ENCODE assay signal across 8 cellular contexts in the genomic region with DNA sequence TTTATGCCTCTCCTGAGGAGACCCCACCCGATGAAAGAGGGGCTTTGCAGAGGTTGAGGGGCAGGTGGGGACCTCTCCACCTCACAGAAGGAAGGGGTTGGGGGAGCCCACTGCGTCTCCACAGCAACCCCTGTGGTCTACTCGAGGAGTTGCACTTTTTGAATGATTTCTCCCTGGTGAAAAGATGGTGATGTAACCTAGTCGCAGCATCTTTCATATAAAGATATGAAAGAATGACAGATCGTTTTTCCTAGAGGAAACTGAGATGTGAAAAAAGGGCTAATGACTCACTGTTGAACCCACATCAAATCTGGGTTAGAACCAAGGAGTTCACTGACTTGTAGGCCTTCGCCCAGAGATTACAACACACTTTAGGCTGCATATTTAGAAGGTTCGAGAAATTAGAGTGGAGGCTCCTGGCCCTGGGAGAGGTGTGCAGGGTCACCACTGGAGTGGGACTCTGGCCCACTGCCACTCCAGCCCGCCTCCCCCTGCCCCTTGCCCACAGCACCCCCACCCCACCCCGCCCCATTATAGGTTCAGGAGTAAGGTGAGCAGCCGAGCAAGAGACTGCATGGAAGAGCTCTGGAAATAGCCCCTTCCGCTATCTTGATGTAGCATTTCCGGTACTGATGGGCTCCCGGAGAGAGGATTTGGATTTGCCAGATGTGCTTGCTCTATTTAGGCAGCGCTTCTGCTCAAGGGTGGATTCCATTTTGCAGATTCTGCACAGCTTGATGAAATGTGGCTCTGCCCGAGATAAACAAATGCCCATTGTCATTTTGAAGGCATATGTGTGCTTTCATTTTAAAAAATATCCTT. TPM values are rescaled to one million over a fixed set of nuclear protein-coding genes. Genes with fewer than 3 reads are reported as not detected.
DNase-seq lines count a peak whose midpoint lies in the region; ATAC-seq, FAIRE-seq and TF ChIP-seq lines count a peak whose summit lies in the region.

No MANE protein-coding gene starts in this region.

- peaks cover 2% of the 10 kb centered on the region for H3K79me1 ChIP-seq in trophoblast cell (ENCODE audit: low read length)

- TF ChIP-seq POLR2A in endothelial cell of umbilical vein (IDR thresholded peaks at IDR 0.05; ENCODE audit: low read depth, low read length), result no peak

- no peaks in the 10 kb centered on the region for H3K9me3 ChIP-seq in SU-DHL-6 (ENCODE audit: insufficient read depth, low read length)
- H3K9me3 ChIP-seq in endothelial cell of umbilical vein (replicated peaks; ENCODE audit: control insufficient read depth, insufficient read depth, low read length), result no peaks in the 10 kb centered on the region
- H3K9me3 ChIP-seq in trophoblast cell (ENCODE audit: insufficient read depth, low read depth, low read length), result no peaks in the 10 kb centered on the region

- H3K79me2 ChIP-seq in SU-DHL-6 (ENCODE audit: insufficient read depth, low read length) (no peaks in the 10 kb centered on the region), endothelial cell of umbilical vein (ENCODE audit: control insufficient read depth, insufficient read depth, low read length) (no peaks in the 10 kb centered on the region), trophoblast cell (ENCODE audit: control insufficient read depth, insufficient read depth, low read length, poor library complexity) (no peaks in the 10 kb centered on the region)

- H4K12ac ChIP-seq in trophoblast cell (ENCODE audit: low read depth, low read length), result no peak overlapping the region

- H3K4ac ChIP-seq in trophoblast cell (ENCODE audit: low read depth, low read length), result no peak overlapping the region

- H2BK5ac ChIP-seq in trophoblast cell (ENCODE audit: low read depth, low read length, poor library complexity), result no peak overlapping the region

- no peaks in the 10 kb centered on the region for H3K9me2 ChIP-seq in SU-DHL-6 (replicated peaks; ENCODE audit: insufficient read depth, low read length)

- H3K27me3 ChIP-seq in SU-DHL-6 (ENCODE audit: low read length) (no peaks in the 10 kb centered on the region), endothelial cell of umbilical vein (ENCODE audit: control insufficient read depth in 2 of 2, insufficient read depth in 2 of 2, low read length in 2 of 2) (no peaks in the 10 kb centered on the region), trophoblast cell (ENCODE audit: insufficient read depth, low read length) (no peaks in the 10 kb centered on the region)

- H3K4me3 ChIP-seq in SU-DHL-6 (ENCODE audit: insufficient read depth, low read length, poor library complexity, severe bottlenecking) (no peak overlapping the region), endothelial cell of umbilical vein (replicated peaks in 1 of 3; ENCODE audit: insufficient read depth in 1 of 3, low read depth in 1 of 3, low read length in 3 of 3) (peak overlapping the region in 2 of 3 experiments; percentile 25 to 95), trophoblast cell (ENCODE audit: low read depth, low read length) (no peak overlapping the region)

- TF ChIP-seq CTCF in SU-DHL-6 (IDR thresholded peaks at IDR 0.05; ENCODE audit: insufficient read depth, low read length, poor library complexity, severe bottlenecking) (no peak), endothelial cell of umbilical vein (IDR thresholded peaks at IDR 0.05; ENCODE audit: extremely low read depth in 1 of 2, insufficient read depth in 1 of 2, low read depth in 1 of 2, low read length in 2 of 2) (peak; percentile 47 to 65)

- POLR2A ChIA-PET in endothelial cell of umbilical vein (lab: Charles Lee), result no interaction called here

- peak; percentile 24 for FAIRE-seq in endothelial cell of umbilical vein (lab: Jason Lieb, UNC)

- no peaks in the 10 kb centered on the region for H4K20me1 ChIP-seq in SU-DHL-6 (ENCODE audit: low read depth, low read length)
- no peaks in the 10 kb centered on the region for H4K20me1 ChIP-seq in endothelial cell of umbilical vein (replicated peaks; ENCODE audit: control insufficient read depth, extremely low read depth, insufficient read depth, low read length)

- CTCF ChIA-PET in endothelial cell of umbilical vein (lab: Charles Lee), result interaction anchor here (0.7 to 1.9 kb wide), 3 partner anchors 13 to 715 kb away, joined by 3 to 4 read pairs (median 3); no protein-coding TSS in a partner anchor

- H3K27ac ChIP-seq in SU-DHL-6 (ENCODE audit: low read depth, low read length), result no peak overlapping the region
- peak overlapping the region; percentile 64 for H3K27ac ChIP-seq in endothelial cell of umbilical vein (ENCODE audit: insufficient read depth, low read depth, low read length)
- H3K27ac ChIP-seq in trophoblast cell (ENCODE audit: low read depth, low read length), result no peak overlapping the region

- ATAC-seq in GM19023 (IDR thresholded peaks at IDR 0.05; ENCODE audit: unreplicated experiment) (peak; percentile 71), HG03159 (IDR thresholded peaks at IDR 0.05; ENCODE audit: unreplicated experiment) (peak; percentile 89)

- H3F3A ChIP-seq in SU-DHL-6 (ENCODE audit: insufficient read depth), result no peaks in the 10 kb centered on the region

- no peak overlapping the region for H3K9ac ChIP-seq in SU-DHL-6 (ENCODE audit: low read length)
- H3K9ac ChIP-seq in endothelial cell of umbilical vein (replicated peaks; ENCODE audit: extremely low read depth, insufficient read depth, low read length), result peak overlapping the region; percentile 68
- no peak overlapping the region for H3K9ac ChIP-seq in trophoblast cell (ENCODE audit: low read length)

- H3K4me1 ChIP-seq in endothelial cell of umbilical vein (ENCODE audit: control insufficient read depth, extremely low read depth, insufficient read depth, low read length) (peaks cover 38% of the 10 kb centered on the region), trophoblast cell (ENCODE audit: control insufficient read depth in 1 of 2, insufficient read depth in 2 of 2, low read length in 2 of 2) (no peaks in the 10 kb centered on the region)

- intact Hi-C loops in endothelial cell of umbilical vein (cut with micrococcal nuclease), result loop anchor here (1.0 kb wide), 1 partner anchor 25 kb away; no protein-coding TSS in a partner anchor

- H3K23ac ChIP-seq in trophoblast cell (ENCODE audit: low read length), result no peak overlapping the region

- peak; percentile 45 for DNase-seq in AG08396 (ENCODE audit: low spot score)
- peak; percentile 77 for DNase-seq in endothelial cell of umbilical vein (ENCODE audit: low read depth, low spot score)
- peak in 1 of 2 donors; percentile 39 for DNase-seq in trophoblast cell
- no peak for DNase-seq in NCI-H510A (lab: John Stamatoyannopoulos, UW)
- DNase-seq in 8988T, result no peak

- no peak overlapping the region for H4K8ac ChIP-seq in trophoblast cell (ENCODE audit: low read depth, low read length)

- WGBS in trophoblast cell (ENCODE audit: extremely low coverage, insufficient coverage, insufficient read length), result no CpG with 5 or more reads among the region's 15 CpGs

- H2BK12ac ChIP-seq in trophoblast cell (ENCODE audit: low read length), result peak overlapping the region; percentile 27

- no peak overlapping the region for H3K18ac ChIP-seq in trophoblast cell (ENCODE audit: low read length)

- dilution Hi-C loops in endothelial cell of umbilical vein (cut with MboI; ENCODE audit: extremely low pct_ligation_motif_present, low sequenced_read_pairs), result no loop called here

- H3K14ac ChIP-seq in trophoblast cell (ENCODE audit: low read length), result no peak overlapping the region

- H4K91ac ChIP-seq in trophoblast cell (ENCODE audit: low read depth, low read length), result no peak overlapping the region

- peak overlapping the region; percentile 2 for H3K4me2 ChIP-seq in SU-DHL-6 (ENCODE audit: low read depth, low read length, poor library complexity, severe bottlenecking)
- peak overlapping the region; percentile 98 for H3K4me2 ChIP-seq in endothelial cell of umbilical vein (ENCODE audit: insufficient read depth, low read length)
- no peak overlapping the region for H3K4me2 ChIP-seq in trophoblast cell (ENCODE audit: low read length)

- H3K36me3 ChIP-seq in SU-DHL-6 (ENCODE audit: low read length), result no peaks in the 10 kb centered on the region
- H3K36me3 ChIP-seq in endothelial cell of umbilical vein (ENCODE audit: control insufficient read depth in 2 of 2, extremely low read depth in 1 of 2, insufficient read depth in 2 of 2, low read length in 2 of 2), result no peaks in the 10 kb centered on the region
- H3K36me3 ChIP-seq in trophoblast cell (ENCODE audit: control insufficient read depth in 1 of 2, insufficient read depth in 2 of 2, low read length in 2 of 2), result no peaks in the 10 kb centered on the region

- no peak overlapping the region for H2AK5ac ChIP-seq in trophoblast cell (ENCODE audit: low read length)

- no peaks in the 10 kb centered on the region for H3K9me1 ChIP-seq in endothelial cell of umbilical vein (replicated peaks; ENCODE audit: control insufficient read depth, extremely low read depth, insufficient read depth, low read length)

- no peak overlapping the region for H2BK120ac ChIP-seq in trophoblast cell (ENCODE audit: insufficient read depth, low read length, poor library complexity)

- BruUV-seq in endothelial cell of umbilical vein (replicated peaks; lab: Mats Ljungman, UMichigan), result no TSS peak

- H2AFZ ChIP-seq in SU-DHL-6 (ENCODE audit: low read depth, low read length, severe bottlenecking) (no peak overlapping the region), endothelial cell of umbilical vein (ENCODE audit: low read depth, low read length) (peak overlapping the region; percentile 8), trophoblast cell (ENCODE audit: insufficient read depth, low read length, poor library complexity) (no peak overlapping the region)

TF ChIP-seq in endothelial cell of umbilical vein, 7 proteins besides CTCF, POLR2A, EP300 and RAD21 (continues in another document):
- TF ChIP-seq POLR2AphosphoS5 (IDR thresholded peaks at IDR 0.05; ENCODE audit: insufficient read depth, low read depth, low read length) (no peak), MYC (IDR thresholded peaks at IDR 0.05; ENCODE audit: low read depth, low read length) (no peak), JUN (IDR thresholded peaks at IDR 0.05; ENCODE audit: borderline replicate concordance, insufficient read depth, insufficient read length, low read depth) (peak; percentile 4), GATA2 (IDR thresholded peaks at IDR 0.05; ENCODE audit: insufficient read depth, insufficient read length, low read depth, low read length) (no peak), EZH2 (IDR thresholded peaks at IDR 0.05; ENCODE audit: borderline replicate concordance, low read depth, low read length, severe bottlenecking) (no peak), FOS (IDR thresholded peaks at IDR 0.05; ENCODE audit: borderline replicate concordance, insufficient read depth, low read length) (no peak)

RNA-seq across cellular contexts. Expression of a gene that starts 6.7 kb away (rescaled TPM):
- 31.5 and 43.5 TPM in 2 replicates for total RNA-seq in endothelial cell of umbilical vein
- polyA plus RNA-seq in endothelial cell of umbilical vein, result 21.2 TPM in 2 replicates
- 19.7 and 27.7 TPM in 2 replicates for polyA plus RNA-seq in endothelial cell of umbilical vein (2011; cell fraction: cytosol; rRNA removed)
- polyA plus RNA-seq in endothelial cell of umbilical vein (2011; cell fraction: nucleus; rRNA removed), result 30.8 and 39.2 TPM in 2 replicates
- polyA plus RNA-seq in endothelial cell of umbilical vein (2012), result 56.7 and 63.7 TPM in 2 replicates
- polyA minus RNA-seq in endothelial cell of umbilical vein, result 62.2 and 63.2 TPM in 2 replicates
- not detected for polyA minus RNA-seq in endothelial cell of umbilical vein (2011; cell fraction: cytosol; rRNA and poly(A)+ RNA removed)
- polyA minus RNA-seq in endothelial cell of umbilical vein (2011; cell fraction: nucleus; rRNA and poly(A)+ RNA removed), result 60.3 and 100 TPM in 2 replicates
- 16.4 and 18.9 TPM in 2 replicates for polyA plus RNA-seq in trophoblast cell (2013)

Comparison
In these comparisons a context has a peak if more than half of its experiments do, and no peak if none do; other contexts are left out.
1. DNase-seq: peak in AG08396 (single experiment) and endothelial cell of umbilical vein (single experiment); none in NCI-H510A (single experiment) and 8988T (single experiment).
2. H3K4me3 ChIP-seq: peak in endothelial cell of umbilical vein (2 of 3); none in SU-DHL-6 (single experiment) and trophoblast cell (single experiment).